Comparison of ENCODE assay signal across 9 cellular contexts in the genomic region with DNA sequence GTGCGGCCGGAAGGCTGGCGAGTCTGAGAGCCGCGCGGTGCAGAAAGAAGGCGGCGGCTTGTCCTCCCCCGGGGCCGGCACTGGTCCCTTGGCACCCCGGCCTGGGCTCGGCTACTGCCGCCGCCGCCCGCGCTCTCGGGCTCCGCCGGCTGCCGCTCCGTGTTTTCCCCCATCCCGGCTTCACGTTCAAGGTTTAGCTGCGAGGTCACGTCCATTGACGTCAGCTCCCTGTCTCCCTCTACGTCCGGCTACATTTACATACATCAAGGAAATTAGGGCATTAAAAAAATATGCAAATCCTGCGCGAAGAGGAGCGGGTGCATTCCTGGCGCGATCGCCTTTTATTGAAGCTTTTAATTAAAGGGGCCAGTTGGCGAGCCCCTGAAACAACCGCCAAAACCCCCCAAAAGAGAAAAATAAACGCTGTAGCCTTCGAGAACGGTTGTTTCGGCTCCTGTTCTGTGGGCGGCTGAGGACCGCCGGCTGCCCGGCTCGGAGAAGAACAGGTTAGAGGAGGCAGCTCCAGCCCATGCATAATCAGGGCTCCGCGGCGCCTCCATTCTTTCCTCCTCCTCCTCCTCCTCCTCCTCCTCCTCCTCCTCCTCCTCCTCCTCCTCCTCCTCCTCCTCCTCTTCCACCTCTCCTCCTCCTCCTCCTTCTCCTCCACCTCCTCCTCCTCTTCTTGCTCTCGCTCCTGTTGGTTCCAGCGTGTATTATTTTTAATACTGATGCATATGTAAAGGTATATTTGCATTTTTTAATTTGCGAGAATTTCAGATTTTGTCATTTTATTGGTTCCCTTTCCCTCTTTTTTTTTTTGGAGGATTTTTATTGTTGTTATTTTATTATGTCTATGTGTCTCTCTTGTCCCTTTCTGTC.
A peak's percentile ranks its signal among the peaks of the same experiment; 100 is the strongest.
DNase-seq lines count a peak whose midpoint lies in the region; ATAC-seq and TF ChIP-seq lines count a peak whose summit lies in the region.
"Had no signal": no experiment of that assay in that cellular context is flagged by ENCODE, and none has a peak within 500 bp of the region (broad histone marks: within the 10 kb centered on the region; RNA-seq: fewer than 3 reads in every experiment).

No MANE protein-coding gene starts in this region.

- TF ChIP-seq CTCF in BE2C (IDR thresholded peaks at IDR 0.05; ENCODE audit: low read depth, low read length), result no peak

- DNase-seq in BE2C, result no peak
- DNase-seq in NCI-H526 treated with DMSO at 0.1 percent for 48 hours (lab: John Stamatoyannopoulos, UW), result peak; percentile 90
- DNase-seq in astrocyte of the hippocampus (ENCODE audit: low read depth, low spot score), result peak; percentile 95
- peak; percentile 46 for DNase-seq in iPS-NIHi7 (ENCODE audit: extremely low spot score)
- no peak for DNase-seq in stimulated activated effector memory CD8-positive, alpha-beta T cell treated with anti-CD3 and anti-CD28 coated beads, Interleukin-12 subunit alpha, Interleukin-12 subunit beta, amount 100 ng/mL, for 72 hours (ENCODE audit: low spot score in 2 of 2)
- DNase-seq in stimulated activated naive CD4-positive, alpha-beta T cell treated with Interleukin-2 at 50 U/mL for 16 hours (lab: John Stamatoyannopoulos, UW), result no peak

- peak overlapping the region; percentile 27 for H3K4me3 ChIP-seq in BE2C (ENCODE audit: low read depth, low read length)

- peak; percentile 40 for ATAC-seq in GM18870 (IDR thresholded peaks at IDR 0.05; ENCODE audit: unreplicated experiment)
- peak; percentile 33 for ATAC-seq in HG03135 (IDR thresholded peaks at IDR 0.05; ENCODE audit: unreplicated experiment)
- ATAC-seq in stimulated activated effector memory CD8-positive, alpha-beta T cell treated with anti-CD3 and anti-CD28 coated beads, Interleukin-12 subunit alpha, Interleukin-12 subunit beta, amount 100 ng/mL, for 72 hours, result no peak

- H3K27ac Mint-ChIP-seq in stimulated activated effector memory CD8-positive, alpha-beta T cell treated with anti-CD3 and anti-CD28 coated beads, Interleukin-12 subunit alpha, Interleukin-12 subunit beta, amount 100 ng/mL, for 72 hours, result no peak overlapping the region

- H3K4me3 Mint-ChIP-seq in stimulated activated effector memory CD8-positive, alpha-beta T cell treated with anti-CD3 and anti-CD28 coated beads, Interleukin-12 subunit alpha, Interleukin-12 subunit beta, amount 100 ng/mL, for 72 hours, result peak overlapping the region; percentile 64

- peaks cover 97% of the 10 kb centered on the region for H3K27me3 ChIP-seq in BE2C

- no peaks in the 10 kb centered on the region for H3K4me1 ChIP-seq in BE2C
- H3K4me1 ChIP-seq: parathyroid adenoma had no signal

- no peaks in the 10 kb centered on the region for H3K9me3 Mint-ChIP-seq in stimulated activated effector memory CD8-positive, alpha-beta T cell treated with anti-CD3 and anti-CD28 coated beads, Interleukin-12 subunit alpha, Interleukin-12 subunit beta, amount 100 ng/mL, for 72 hours

- H3K36me3 Mint-ChIP-seq in stimulated activated effector memory CD8-positive, alpha-beta T cell treated with anti-CD3 and anti-CD28 coated beads, Interleukin-12 subunit alpha, Interleukin-12 subunit beta, amount 100 ng/mL, for 72 hours, result peaks cover 18% of the 10 kb centered on the region

- H3K9me3 ChIP-seq in BE2C, result no peaks in the 10 kb centered on the region

- H3K36me3 ChIP-seq in BE2C, result no peaks in the 10 kb centered on the region

- peaks cover 37% of the 10 kb centered on the region for H3K4me1 Mint-ChIP-seq in stimulated activated effector memory CD8-positive, alpha-beta T cell treated with anti-CD3 and anti-CD28 coated beads, Interleukin-12 subunit alpha, Interleukin-12 subunit beta, amount 100 ng/mL, for 72 hours

Comparison
In these comparisons a context has a peak if more than half of its experiments do, and no peak if none do; other contexts are left out.
1. DNase-seq: peak in NCI-H526 treated with DMSO at 0.1 percent for 48 hours (single experiment), astrocyte of the hippocampus (single experiment) and iPS-NIHi7 (single experiment); none in BE2C (single experiment), stimulated activated effector memory CD8-positive, alpha-beta T cell treated with anti-CD3 and anti-CD28 coated beads, Interleukin-12 subunit alpha, Interleukin-12 subunit beta, amount 100 ng/mL, for 72 hours (0 of 2) and stimulated activated naive CD4-positive, alpha-beta T cell treated with Interleukin-2 at 50 U/mL for 16 hours (single experiment).